ENCODE assay signal across 1 cellular context in the genomic region with DNA sequence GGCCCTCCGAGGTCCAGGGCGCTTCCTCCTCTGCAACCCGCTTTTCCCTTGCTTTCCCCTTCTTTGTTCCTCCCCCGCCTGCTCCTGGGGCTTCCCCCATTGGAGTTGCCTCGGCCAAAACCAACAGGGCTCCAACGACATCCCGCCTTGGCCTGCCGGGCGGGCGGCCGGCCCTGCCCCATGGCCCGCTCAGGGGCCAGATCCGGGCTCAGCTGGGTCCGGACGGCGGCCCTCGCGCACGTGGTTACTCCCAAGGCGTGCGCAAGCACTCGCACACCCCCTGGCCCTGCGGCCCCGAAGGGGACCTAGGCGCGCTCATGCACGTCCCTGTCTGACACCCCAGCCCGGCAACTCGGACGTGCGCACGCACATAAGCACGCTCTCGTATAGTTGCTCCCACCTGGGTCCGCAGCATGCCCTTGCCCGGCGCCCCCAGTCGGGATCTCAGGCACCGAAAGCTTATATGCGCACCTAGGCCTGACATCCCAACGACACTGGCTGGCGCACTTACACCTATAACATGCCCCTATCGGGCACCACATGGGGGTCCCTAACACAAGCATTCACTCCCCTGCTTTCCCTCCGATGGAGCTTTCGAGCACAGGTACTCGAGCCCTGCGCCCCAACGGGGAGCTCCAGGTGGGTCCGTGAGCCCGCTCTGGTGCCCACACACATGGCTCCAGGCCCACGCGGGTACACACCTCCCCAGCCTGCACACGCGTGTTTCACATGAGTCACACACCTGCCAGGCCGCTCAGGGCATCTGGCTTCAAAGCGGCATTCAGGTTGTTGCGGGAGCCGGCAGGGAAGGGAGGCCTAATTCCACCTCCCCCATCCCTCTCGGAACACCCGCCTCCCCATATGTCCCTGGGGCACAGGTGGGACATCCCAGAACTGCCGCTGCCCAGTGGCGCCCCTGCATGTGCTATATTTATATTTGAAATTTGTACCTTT.
A peak's percentile ranks its signal among the peaks of the same experiment; 100 is the strongest.
TF ChIP-seq lines count a peak whose summit lies in the region.

No MANE protein-coding gene starts in this region.

TF ChIP-seq in WTC11, 78 proteins besides CTCF, POLR2A, EP300 and RAD21 (continued from another document):
- no peak for TF ChIP-seq OVOL2 (CRISPR knock-in tag; IDR thresholded peaks at IDR 0.05; ENCODE audit: borderline replicate concordance)
- TF ChIP-seq, protein P1, sequence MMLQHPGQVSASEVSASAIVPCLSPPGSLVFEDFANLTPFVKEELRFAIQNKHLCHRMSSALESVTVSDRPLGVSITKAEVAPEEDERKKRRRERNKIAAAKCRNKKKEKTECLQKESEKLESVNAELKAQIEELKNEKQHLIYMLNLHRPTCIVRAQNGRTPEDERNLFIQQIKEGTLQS (CRISPR knock-in tag; conservative IDR thresholded peaks at IDR 0.05), result no peak
- TF ChIP-seq ELF4 (CRISPR knock-in tag; IDR thresholded peaks at IDR 0.05; ENCODE audit: low read depth), result no peak
- no peak for TF ChIP-seq ZNF396 (CRISPR knock-in tag; IDR thresholded peaks at IDR 0.05; ENCODE audit: borderline replicate concordance)
- TF ChIP-seq, protein P2, sequence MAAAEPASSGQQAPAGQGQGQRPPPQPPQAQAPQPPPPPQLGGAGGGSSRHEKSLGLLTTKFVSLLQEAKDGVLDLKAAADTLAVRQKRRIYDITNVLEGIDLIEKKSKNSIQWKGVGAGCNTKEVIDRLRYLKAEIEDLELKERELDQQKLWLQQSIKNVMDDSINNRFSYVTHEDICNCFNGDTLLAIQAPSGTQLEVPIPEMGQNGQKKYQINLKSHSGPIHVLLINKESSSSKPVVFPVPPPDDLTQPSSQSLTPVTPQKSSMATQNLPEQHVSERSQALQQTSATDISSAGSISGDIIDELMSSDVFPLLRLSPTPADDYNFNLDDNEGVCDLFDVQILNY (CRISPR knock-in tag; IDR thresholded peaks at IDR 0.05), result no peak
- TF ChIP-seq, protein P3, sequence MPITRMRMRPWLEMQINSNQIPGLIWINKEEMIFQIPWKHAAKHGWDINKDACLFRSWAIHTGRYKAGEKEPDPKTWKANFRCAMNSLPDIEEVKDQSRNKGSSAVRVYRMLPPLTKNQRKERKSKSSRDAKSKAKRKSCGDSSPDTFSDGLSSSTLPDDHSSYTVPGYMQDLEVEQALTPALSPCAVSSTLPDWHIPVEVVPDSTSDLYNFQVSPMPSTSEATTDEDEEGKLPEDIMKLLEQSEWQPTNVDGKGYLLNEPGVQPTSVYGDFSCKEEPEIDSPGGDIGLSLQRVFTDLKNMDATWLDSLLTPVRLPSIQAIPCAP (CRISPR knock-in tag; IDR thresholded peaks at IDR 0.05), result no peak
- TF ChIP-seq SMAD3 (CRISPR knock-in tag; IDR thresholded peaks at IDR 0.05; ENCODE audit: borderline replicate concordance), result 0 out of 2 replicates have a peak, but pooled peaks have one; percentile 60
- no peak for TF ChIP-seq CREB1 (CRISPR knock-in tag; IDR thresholded peaks at IDR 0.05)
- TF ChIP-seq, protein P4, sequence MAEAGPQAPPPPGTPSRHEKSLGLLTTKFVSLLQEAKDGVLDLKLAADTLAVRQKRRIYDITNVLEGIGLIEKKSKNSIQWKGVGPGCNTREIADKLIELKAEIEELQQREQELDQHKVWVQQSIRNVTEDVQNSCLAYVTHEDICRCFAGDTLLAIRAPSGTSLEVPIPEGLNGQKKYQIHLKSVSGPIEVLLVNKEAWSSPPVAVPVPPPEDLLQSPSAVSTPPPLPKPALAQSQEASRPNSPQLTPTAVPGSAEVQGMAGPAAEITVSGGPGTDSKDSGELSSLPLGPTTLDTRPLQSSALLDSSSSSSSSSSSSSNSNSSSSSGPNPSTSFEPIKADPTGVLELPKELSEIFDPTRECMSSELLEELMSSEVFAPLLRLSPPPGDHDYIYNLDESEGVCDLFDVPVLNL (CRISPR knock-in tag; IDR thresholded peaks at IDR 0.05; ENCODE audit: borderline replicate concordance, low read depth), result 0 out of 2 replicates have a peak, but pooled peaks have one; percentile 47
- 0 out of 2 replicates have a peak, but pooled peaks have one; percentile 26 for TF ChIP-seq FOXJ3 (CRISPR knock-in tag; IDR thresholded peaks at IDR 0.05; ENCODE audit: borderline replicate concordance)
- TF ChIP-seq GTF2I (CRISPR knock-in tag; conservative IDR thresholded peaks at IDR 0.05), result no peak
- no peak for TF ChIP-seq NR1H2 (CRISPR knock-in tag; IDR thresholded peaks at IDR 0.05)
- TF ChIP-seq ZNF416 (CRISPR knock-in tag; IDR thresholded peaks at IDR 0.05), result no peak
- TF ChIP-seq, protein P5, sequence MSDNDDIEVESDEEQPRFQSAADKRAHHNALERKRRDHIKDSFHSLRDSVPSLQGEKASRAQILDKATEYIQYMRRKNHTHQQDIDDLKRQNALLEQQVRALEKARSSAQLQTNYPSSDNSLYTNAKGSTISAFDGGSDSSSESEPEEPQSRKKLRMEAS (CRISPR knock-in tag; IDR thresholded peaks at IDR 0.05), result peak; percentile 68; the same call in 1 of the 2 replicates
- TF ChIP-seq, protein P6, sequence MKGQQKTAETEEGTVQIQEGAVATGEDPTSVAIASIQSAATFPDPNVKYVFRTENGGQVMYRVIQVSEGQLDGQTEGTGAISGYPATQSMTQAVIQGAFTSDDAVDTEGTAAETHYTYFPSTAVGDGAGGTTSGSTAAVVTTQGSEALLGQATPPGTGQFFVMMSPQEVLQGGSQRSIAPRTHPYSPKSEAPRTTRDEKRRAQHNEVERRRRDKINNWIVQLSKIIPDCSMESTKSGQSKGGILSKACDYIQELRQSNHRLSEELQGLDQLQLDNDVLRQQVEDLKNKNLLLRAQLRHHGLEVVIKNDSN (CRISPR knock-in tag; IDR thresholded peaks at IDR 0.05), result peak; percentile 45; the same call in 1 of the 2 replicates
- no peak for TF ChIP-seq ZNF423 (CRISPR knock-in tag; IDR thresholded peaks at IDR 0.05)
- TF ChIP-seq FOXP1 (CRISPR knock-in tag; IDR thresholded peaks at IDR 0.05; ENCODE audit: borderline replicate concordance), result peak; percentile 73; the same call in 1 of the 2 replicates
- no peak for TF ChIP-seq SOX15 (CRISPR knock-in tag; IDR thresholded peaks at IDR 0.05)
- TF ChIP-seq, protein P7, sequence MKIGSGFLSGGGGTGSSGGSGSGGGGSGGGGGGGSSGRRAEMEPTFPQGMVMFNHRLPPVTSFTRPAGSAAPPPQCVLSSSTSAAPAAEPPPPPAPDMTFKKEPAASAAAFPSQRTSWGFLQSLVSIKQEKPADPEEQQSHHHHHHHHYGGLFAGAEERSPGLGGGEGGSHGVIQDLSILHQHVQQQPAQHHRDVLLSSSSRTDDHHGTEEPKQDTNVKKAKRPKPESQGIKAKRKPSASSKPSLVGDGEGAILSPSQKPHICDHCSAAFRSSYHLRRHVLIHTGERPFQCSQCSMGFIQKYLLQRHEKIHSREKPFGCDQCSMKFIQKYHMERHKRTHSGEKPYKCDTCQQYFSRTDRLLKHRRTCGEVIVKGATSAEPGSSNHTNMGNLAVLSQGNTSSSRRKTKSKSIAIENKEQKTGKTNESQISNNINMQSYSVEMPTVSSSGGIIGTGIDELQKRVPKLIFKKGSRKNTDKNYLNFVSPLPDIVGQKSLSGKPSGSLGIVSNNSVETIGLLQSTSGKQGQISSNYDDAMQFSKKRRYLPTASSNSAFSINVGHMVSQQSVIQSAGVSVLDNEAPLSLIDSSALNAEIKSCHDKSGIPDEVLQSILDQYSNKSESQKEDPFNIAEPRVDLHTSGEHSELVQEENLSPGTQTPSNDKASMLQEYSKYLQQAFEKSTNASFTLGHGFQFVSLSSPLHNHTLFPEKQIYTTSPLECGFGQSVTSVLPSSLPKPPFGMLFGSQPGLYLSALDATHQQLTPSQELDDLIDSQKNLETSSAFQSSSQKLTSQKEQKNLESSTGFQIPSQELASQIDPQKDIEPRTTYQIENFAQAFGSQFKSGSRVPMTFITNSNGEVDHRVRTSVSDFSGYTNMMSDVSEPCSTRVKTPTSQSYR (CRISPR knock-in tag; IDR thresholded peaks at IDR 0.05), result no peak
- no peak for TF ChIP-seq SMAD4 (CRISPR knock-in tag; IDR thresholded peaks at IDR 0.05)
- TF ChIP-seq, protein P8, sequence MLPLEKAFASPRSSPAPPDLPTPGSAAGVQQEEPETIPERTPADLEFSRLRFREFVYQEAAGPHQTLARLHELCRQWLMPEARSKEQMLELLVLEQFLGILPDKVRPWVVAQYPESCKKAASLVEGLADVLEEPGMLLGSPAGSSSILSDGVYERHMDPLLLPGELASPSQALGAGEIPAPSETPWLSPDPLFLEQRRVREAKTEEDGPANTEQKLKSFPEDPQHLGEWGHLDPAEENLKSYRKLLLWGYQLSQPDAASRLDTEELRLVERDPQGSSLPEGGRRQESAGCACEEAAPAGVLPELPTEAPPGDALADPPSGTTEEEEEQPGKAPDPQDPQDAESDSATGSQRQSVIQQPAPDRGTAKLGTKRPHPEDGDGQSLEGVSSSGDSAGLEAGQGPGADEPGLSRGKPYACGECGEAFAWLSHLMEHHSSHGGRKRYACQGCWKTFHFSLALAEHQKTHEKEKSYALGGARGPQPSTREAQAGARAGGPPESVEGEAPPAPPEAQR (CRISPR knock-in tag; IDR thresholded peaks at IDR 0.05), result no peak
